Comparison of ENCODE assay signal across 16 cellular contexts in the genomic region with DNA sequence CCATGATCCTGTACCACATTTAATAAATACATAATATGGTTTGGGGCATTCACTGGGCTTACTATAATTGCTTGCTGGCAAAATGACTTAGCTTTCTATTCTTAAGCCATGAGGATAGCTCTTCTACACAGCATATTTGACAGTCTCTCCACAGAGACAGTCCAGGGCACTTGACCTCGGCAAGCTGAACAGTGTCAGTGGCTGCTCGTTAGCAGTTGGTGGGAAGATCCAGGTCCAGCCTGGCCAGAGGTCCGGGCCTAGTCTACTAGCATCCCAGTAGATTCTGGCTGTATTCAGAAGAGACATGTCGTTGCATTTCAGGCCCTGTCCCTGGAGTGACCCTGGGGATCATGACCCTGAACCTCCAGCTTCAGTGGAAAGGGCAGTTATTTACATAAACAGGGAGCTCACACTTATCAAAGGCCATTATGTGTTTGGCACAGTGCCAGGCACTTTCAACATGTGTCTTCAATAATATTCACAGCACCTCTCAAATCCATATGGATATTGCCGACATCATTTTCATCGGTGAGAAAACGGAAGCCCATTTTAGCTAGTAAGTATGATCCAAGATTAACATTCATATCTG.
DNase-seq lines count a peak whose midpoint lies in the region; ATAC-seq and TF ChIP-seq lines count a peak whose summit lies in the region.
"Had no signal": no experiment of that assay in that cellular context is flagged by ENCODE, and none has a peak within 500 bp of the region (broad histone marks: within the 10 kb centered on the region; RNA-seq: fewer than 3 reads in every experiment).

No MANE protein-coding gene starts in this region.

- peaks cover 0 to 20% of the 10 kb centered on the region in 2 donors for H3K4me1 ChIP-seq in right atrium auricular region
- H3K4me1 ChIP-seq in liver (ENCODE audit: control insufficient read depth in 4 of 4, insufficient read depth in 4 of 4, low read length in 3 of 4): peaks cover 1 to 17% (median 9%) of the 10 kb centered on the region in 4 donors
- peaks cover 4% of the 10 kb centered on the region for H3K4me1 ChIP-seq in hepatocyte (ENCODE audit: insufficient read depth)
- peaks cover 6 to 14% (median 12%) of the 10 kb centered on the region in 4 donors for H3K4me1 ChIP-seq in stomach

- TF ChIP-seq EP300 in stomach (IDR thresholded peaks at IDR 0.05): no peak

- no peak for TF ChIP-seq RAD21 in liver (IDR thresholded peaks at IDR 0.05)

- H3K9me3 ChIP-seq in right atrium auricular region (no peaks in the 10 kb centered on the region), liver (ENCODE audit: control insufficient read depth in 4 of 4, low read length in 3 of 4) (no peaks in the 10 kb centered on the region), hepatocyte (ENCODE audit: low read depth) (no peaks in the 10 kb centered on the region), stomach (no peaks in the 10 kb centered on the region)

- no peaks in the 10 kb centered on the region for H3K79me2 ChIP-seq in hepatocyte

- H3K27me3 ChIP-seq in right atrium auricular region (no peaks in the 10 kb centered on the region), liver (ENCODE audit: control insufficient read depth in 4 of 4, insufficient read depth in 4 of 4, low read length in 3 of 4) (no peaks in the 10 kb centered on the region), hepatocyte (no peaks in the 10 kb centered on the region), stomach (peaks cover 0 to 9% (median 5%) of the 10 kb centered on the region in 3 donors)

- DNase-seq in NCI-H1105 treated with DMSO at 0.1 percent for 48 hours (lab: John Stamatoyannopoulos, UW) (peak; percentile 5), NCI-H1105 (lab: John Stamatoyannopoulos, UW) (no peak), left ventricle myocardium superior (no peak), right atrium auricular region (ENCODE audit: low spot score) (no peak), hepatocyte (ENCODE audit: low spot score) (no peak), ureter (ENCODE audit: low spot score) (no peak), stomach (no peak)
- DNase-seq: 8988T, C1 segment of cervical spinal cord, MM.1S, NCI-H1436, NCI-H2107, NCI-H446 had no signal

- H3K27ac ChIP-seq in right atrium auricular region (peak overlapping the region in 1 of 2 donors; percentile 0), liver (ENCODE audit: low read depth in 1 of 2, low read length in 2 of 2) (no peak overlapping the region), hepatocyte (no peak overlapping the region), stomach (no peak overlapping the region)
- H3K27ac ChIP-seq: HL-60, KMS-11 had no signal

- no peak for TF ChIP-seq CTCF in right atrium auricular region (IDR thresholded peaks at IDR 0.05)
- TF ChIP-seq CTCF in liver (IDR thresholded peaks at IDR 0.05; ENCODE audit: low read depth, low read length, missing input control): no peak
- no peak for TF ChIP-seq CTCF in hepatocyte (IDR thresholded peaks at IDR 0.05; ENCODE audit: poor library complexity)
- no peak for TF ChIP-seq CTCF in stomach (IDR thresholded peaks at IDR 0.05)

- 64% methylated on average over 7 of the region's 7 CpGs for WGBS in liver
- 79% methylated on average over 7 of the region's 7 CpGs for WGBS in hepatocyte (ENCODE audit: low lambda C conversion rate, missing lambda C conversion rate)
- 76 to 83% (median 80%) methylated on average over 7 of the region's 7 CpGs for WGBS in stomach, 5 donors

- no peak overlapping the region for H3K4me3 ChIP-seq in right atrium auricular region
- H3K4me3 ChIP-seq in liver (ENCODE audit: low read depth in 1 of 3, low read length in 3 of 3): no peak overlapping the region
- no peak overlapping the region for H3K4me3 ChIP-seq in hepatocyte
- H3K4me3 ChIP-seq in stomach: no peak overlapping the region

- H3K36me3 ChIP-seq in right atrium auricular region (no peaks in the 10 kb centered on the region), liver (ENCODE audit: control insufficient read depth in 4 of 4, insufficient read depth in 3 of 4, low read depth in 1 of 4, low read length in 3 of 4) (no peaks in the 10 kb centered on the region), hepatocyte (replicated peaks; ENCODE audit: insufficient read depth, low read depth) (no peaks in the 10 kb centered on the region), stomach (no peaks in the 10 kb centered on the region)

- no peak overlapping the region for H3K4me2 ChIP-seq in hepatocyte
- H3K4me2 ChIP-seq: KMS-11 had no signal

- H3K9ac ChIP-seq in liver (ENCODE audit: low read depth in 1 of 2, low read length in 2 of 2): no peak overlapping the region
- H3K9ac ChIP-seq: KMS-11 had no signal

- intact Hi-C loops in left ventricle myocardium superior (cut with micrococcal nuclease) (loop anchor here (2.0 to 5.0 kb wide), 2 partner anchors 417 to 1524 kb away; no protein-coding TSS in a partner anchor), stomach (cut with DNase I; ENCODE audit: low total_unique reads) (loop anchor here (10.0 kb wide), 1 partner anchor 421 kb away; no protein-coding TSS in a partner anchor)

- H4K20me1 ChIP-seq in hepatocyte (ENCODE audit: insufficient read depth, poor library complexity, severe bottlenecking): no peaks in the 10 kb centered on the region

- peak; percentile 24 for ATAC-seq in left ventricle myocardium superior

- no peak overlapping the region for H2AFZ ChIP-seq in hepatocyte

- H3K9me2 ChIP-seq in hepatocyte (replicated peaks; ENCODE audit: insufficient read depth): no peaks in the 10 kb centered on the region

- no peak for TF ChIP-seq POLR2A in stomach (IDR thresholded peaks at IDR 0.05)

TF ChIP-seq in liver, 16 proteins besides CTCF, POLR2A, EP300 and RAD21:
- TF ChIP-seq HNF4G (IDR thresholded peaks at IDR 0.05) (no peak), EGR1 (IDR thresholded peaks at IDR 0.05; ENCODE audit: low read depth in 2 of 2) (no peak), YY1 (IDR thresholded peaks at IDR 0.05) (no peak), GABPA (IDR thresholded peaks at IDR 0.05 in 1 of 2, conservative IDR thresholded peaks at IDR 0.05 in 1 of 2) (no peak), TAF1 (conservative IDR thresholded peaks at IDR 0.05) (no peak), SP1 (IDR thresholded peaks at IDR 0.05) (peak; percentile 16), FOXA2 (IDR thresholded peaks at IDR 0.05) (no peak), NR2F2 (IDR thresholded peaks at IDR 0.05) (peak; percentile 92), FOXA1 (IDR thresholded peaks at IDR 0.05) (no peak), JUND (IDR thresholded peaks at IDR 0.05) (no peak), RXRA (IDR thresholded peaks at IDR 0.05) (peak; percentile 36 to 88), HNF4A (conservative IDR thresholded peaks at IDR 0.05) (peak; percentile 14 to 31)
- TF ChIP-seq, protein P1, sequence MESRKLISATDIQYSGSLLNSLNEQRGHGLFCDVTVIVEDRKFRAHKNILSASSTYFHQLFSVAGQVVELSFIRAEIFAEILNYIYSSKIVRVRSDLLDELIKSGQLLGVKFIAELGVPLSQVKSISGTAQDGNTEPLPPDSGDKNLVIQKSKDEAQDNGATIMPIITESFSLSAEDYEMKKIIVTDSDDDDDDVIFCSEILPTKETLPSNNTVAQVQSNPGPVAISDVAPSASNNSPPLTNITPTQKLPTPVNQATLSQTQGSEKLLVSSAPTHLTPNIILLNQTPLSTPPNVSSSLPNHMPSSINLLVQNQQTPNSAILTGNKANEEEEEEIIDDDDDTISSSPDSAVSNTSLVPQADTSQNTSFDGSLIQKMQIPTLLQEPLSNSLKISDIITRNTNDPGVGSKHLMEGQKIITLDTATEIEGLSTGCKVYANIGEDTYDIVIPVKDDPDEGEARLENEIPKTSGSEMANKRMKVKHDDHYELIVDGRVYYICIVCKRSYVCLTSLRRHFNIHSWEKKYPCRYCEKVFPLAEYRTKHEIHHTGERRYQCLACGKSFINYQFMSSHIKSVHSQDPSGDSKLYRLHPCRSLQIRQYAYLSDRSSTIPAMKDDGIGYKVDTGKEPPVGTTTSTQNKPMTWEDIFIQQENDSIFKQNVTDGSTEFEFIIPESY (IDR thresholded peaks at IDR 0.05): no peak
- TF ChIP-seq, protein P2, sequence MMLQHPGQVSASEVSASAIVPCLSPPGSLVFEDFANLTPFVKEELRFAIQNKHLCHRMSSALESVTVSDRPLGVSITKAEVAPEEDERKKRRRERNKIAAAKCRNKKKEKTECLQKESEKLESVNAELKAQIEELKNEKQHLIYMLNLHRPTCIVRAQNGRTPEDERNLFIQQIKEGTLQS (IDR thresholded peaks at IDR 0.05): no peak
- TF ChIP-seq, protein P3, sequence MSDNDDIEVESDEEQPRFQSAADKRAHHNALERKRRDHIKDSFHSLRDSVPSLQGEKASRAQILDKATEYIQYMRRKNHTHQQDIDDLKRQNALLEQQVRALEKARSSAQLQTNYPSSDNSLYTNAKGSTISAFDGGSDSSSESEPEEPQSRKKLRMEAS (IDR thresholded peaks at IDR 0.05): no peak
- TF ChIP-seq, protein P4, sequence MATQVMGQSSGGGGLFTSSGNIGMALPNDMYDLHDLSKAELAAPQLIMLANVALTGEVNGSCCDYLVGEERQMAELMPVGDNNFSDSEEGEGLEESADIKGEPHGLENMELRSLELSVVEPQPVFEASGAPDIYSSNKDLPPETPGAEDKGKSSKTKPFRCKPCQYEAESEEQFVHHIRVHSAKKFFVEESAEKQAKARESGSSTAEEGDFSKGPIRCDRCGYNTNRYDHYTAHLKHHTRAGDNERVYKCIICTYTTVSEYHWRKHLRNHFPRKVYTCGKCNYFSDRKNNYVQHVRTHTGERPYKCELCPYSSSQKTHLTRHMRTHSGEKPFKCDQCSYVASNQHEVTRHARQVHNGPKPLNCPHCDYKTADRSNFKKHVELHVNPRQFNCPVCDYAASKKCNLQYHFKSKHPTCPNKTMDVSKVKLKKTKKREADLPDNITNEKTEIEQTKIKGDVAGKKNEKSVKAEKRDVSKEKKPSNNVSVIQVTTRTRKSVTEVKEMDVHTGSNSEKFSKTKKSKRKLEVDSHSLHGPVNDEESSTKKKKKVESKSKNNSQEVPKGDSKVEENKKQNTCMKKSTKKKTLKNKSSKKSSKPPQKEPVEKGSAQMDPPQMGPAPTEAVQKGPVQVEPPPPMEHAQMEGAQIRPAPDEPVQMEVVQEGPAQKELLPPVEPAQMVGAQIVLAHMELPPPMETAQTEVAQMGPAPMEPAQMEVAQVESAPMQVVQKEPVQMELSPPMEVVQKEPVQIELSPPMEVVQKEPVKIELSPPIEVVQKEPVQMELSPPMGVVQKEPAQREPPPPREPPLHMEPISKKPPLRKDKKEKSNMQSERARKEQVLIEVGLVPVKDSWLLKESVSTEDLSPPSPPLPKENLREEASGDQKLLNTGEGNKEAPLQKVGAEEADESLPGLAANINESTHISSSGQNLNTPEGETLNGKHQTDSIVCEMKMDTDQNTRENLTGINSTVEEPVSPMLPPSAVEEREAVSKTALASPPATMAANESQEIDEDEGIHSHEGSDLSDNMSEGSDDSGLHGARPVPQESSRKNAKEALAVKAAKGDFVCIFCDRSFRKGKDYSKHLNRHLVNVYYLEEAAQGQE (IDR thresholded peaks at IDR 0.05): no peak
